In genomic region chr6:37804676-37805075, GRCh38 we compare ENCODE assay signal across 12 cellular contexts.
"Had no signal": no experiment of that assay in that cellular context is flagged by ENCODE, and none has a peak within 500 bp of the region (broad histone marks: within the 10 kb centered on the region; RNA-seq: fewer than 3 reads in every experiment).

No MANE protein-coding gene starts in this region.

- DNase-seq: activated CD4-positive, alpha-beta T cell treated with anti-CD3 and anti-CD28 coated beads for 48 hours; activated naive CD4-positive, alpha-beta T cell treated with anti-CD3 and anti-CD28 coated beads, Interleukin-2, amount 10 ng/mL, durations not matched to agents 7 days and 5 days; dermis blood vessel endothelial cell; kidney glomerular epithelial cell; retina; stimulated activated CD4-positive, alpha-beta T cell treated with anti-CD3 and anti-CD28 coated beads, Interleukin-4, amount 100 ng/mL, for 4 hours; stimulated activated naive CD8-positive, alpha-beta T cell treated with anti-CD3 and anti-CD28 coated beads, Interleukin-15, amount 100 ng/mL, for 72 hours; T-helper 17 cell; testis had no signal

- H3K27me3 ChIP-seq: adrenal gland, hepatocyte, testis had no signal

- H3K4me2 ChIP-seq: hepatocyte had no signal

- H3K79me2 ChIP-seq: hepatocyte had no signal

- H3K27ac ChIP-seq: adrenal gland, hepatocyte, skin epidermis, testis had no signal

- H3K9me3 ChIP-seq: adrenal gland, testis had no signal

- H2AFZ ChIP-seq: hepatocyte had no signal

- H3K36me3 ChIP-seq: adrenal gland had no signal

- H3K4me3 ChIP-seq: adrenal gland, hepatocyte, skin epidermis, testis had no signal
